Comparison of ENCODE assay signal across 1 cellular context in genomic region chr6:138546733-138547185, GRCh38.
TF ChIP-seq lines count a peak whose summit lies in the region.

No MANE protein-coding gene starts in this region.

TF ChIP-seq in HepG2, 621 proteins besides CTCF, POLR2A, EP300 and RAD21 (continued from another document):
- TF ChIP-seq ZSCAN5A (CRISPR knock-in tag; IDR thresholded peaks at IDR 0.05; ENCODE audit: borderline replicate concordance) (no peak), FOXA3 (CRISPR knock-in tag; IDR thresholded peaks at IDR 0.05) (peak; percentile 16; the same call in 1 of the 2 replicates), ZGPAT (CRISPR knock-in tag; IDR thresholded peaks at IDR 0.05) (0 out of 2 replicates have a peak, but pooled peaks have one; percentile 15), ZNF597 (CRISPR knock-in tag; IDR thresholded peaks at IDR 0.05) (no peak), ZBTB20 (CRISPR knock-in tag; IDR thresholded peaks at IDR 0.05; ENCODE audit: borderline replicate concordance, low read depth) (0 out of 2 replicates have a peak, but pooled peaks have one; percentile 16), SKI (IDR thresholded peaks at IDR 0.05; ENCODE audit: partially characterized antibody) (peak; percentile 17), ZNF432 (CRISPR knock-in tag; IDR thresholded peaks at IDR 0.05; ENCODE audit: borderline replicate concordance) (no peak), KDM2A (CRISPR knock-in tag; IDR thresholded peaks at IDR 0.05; ENCODE audit: borderline replicate concordance, low read depth) (0 out of 2 replicates have a peak, but pooled peaks have one; percentile 34), ERF (CRISPR knock-in tag; IDR thresholded peaks at IDR 0.05) (peak; percentile 72), POGZ (CRISPR knock-in tag; IDR thresholded peaks at IDR 0.05) (peak; percentile 50; the same call in 1 of the 2 replicates), ZKSCAN8 (CRISPR knock-in tag; IDR thresholded peaks at IDR 0.05; ENCODE audit: borderline replicate concordance) (peak; percentile 50; the same call in 1 of the 2 replicates), FOSL2 (CRISPR knock-in tag; IDR thresholded peaks at IDR 0.05) (peak; percentile 68; the same call in 1 of the 2 replicates), NR2F6 (IDR thresholded peaks at IDR 0.05) (peak; percentile 23; the same call in 1 of the 2 replicates), NR2F6 (CRISPR knock-in tag; IDR thresholded peaks at IDR 0.05) (peak; percentile 16; the same call in 1 of the 2 replicates), SOX5 (CRISPR knock-in tag; IDR thresholded peaks at IDR 0.05; ENCODE audit: borderline replicate concordance) (peak; percentile 91), MAZ (IDR thresholded peaks at IDR 0.05; ENCODE audit: borderline replicate concordance, low read depth, low read length) (no peak), MAZ (CRISPR knock-in tag; IDR thresholded peaks at IDR 0.05; ENCODE audit: low read depth) (no peak), FOXO1 (CRISPR knock-in tag; IDR thresholded peaks at IDR 0.05) (peak; percentile 47; the same call in 1 of the 2 replicates), RBM22 (optimal IDR thresholded peaks at IDR 0.05; ENCODE audit: low read length) (peak; percentile 77), GATAD1 (CRISPR knock-in tag; IDR thresholded peaks at IDR 0.05) (peak; percentile 2; the same call in 1 of the 2 replicates), HDAC1 (CRISPR knock-in tag; IDR thresholded peaks at IDR 0.05) (peak; percentile 56; the same call in 1 of the 2 replicates), PBX2 (CRISPR knock-in tag; IDR thresholded peaks at IDR 0.05) (no peak), KDM5B (CRISPR knock-in tag; IDR thresholded peaks at IDR 0.05; ENCODE audit: borderline replicate concordance) (no peak), ZFP41 (CRISPR knock-in tag; IDR thresholded peaks at IDR 0.05; ENCODE audit: borderline replicate concordance) (peak; percentile 58; the same call in 1 of the 2 replicates), HNF4A (CRISPR knock-in tag; IDR thresholded peaks at IDR 0.05) (peak; percentile 56)
